11 cellular contexts compared by ENCODE assay signal in genomic region chr1:108050911-108051624, GRCh38.
DNase-seq lines count a peak whose midpoint lies in the region; ATAC-seq, FAIRE-seq and TF ChIP-seq lines count a peak whose summit lies in the region.
"Had no signal": no experiment of that assay in that cellular context is flagged by ENCODE, and none has a peak within 500 bp of the region (broad histone marks: within the 10 kb centered on the region; RNA-seq: fewer than 3 reads in every experiment).

No MANE protein-coding gene starts in this region.

- DNase-seq in activated naive CD4-positive, alpha-beta T cell treated with anti-CD3 and anti-CD28 coated beads, Interleukin-2, amount 50 U/mL, for 72 hours (ENCODE audit: low spot score in 2 of 2), result no peak
- no peak for DNase-seq in activated naive CD4-positive, alpha-beta T cell treated with anti-CD3 and anti-CD28 coated beads, Interleukin-2, amount 10 ng/mL, durations not matched to agents 7 days and 5 days
- no peak for DNase-seq in body of pancreas
- peak; percentile 9 for DNase-seq in medulla oblongata (ENCODE audit: extremely low spot score)
- no peak for DNase-seq in upper lobe of left lung
- DNase-seq in GF-D8 (lab: John Stamatoyannopoulos, UW), result no peak
- DNase-seq in RCC 7860 (ENCODE audit: low spot score), result no peak
- no peak for DNase-seq in D721Med (ENCODE audit: insufficient read length, low spot score)
- DNase-seq: activated effector memory CD4-positive, alpha-beta T cell treated with Interleukin-2 at 50 U/mL for 16 hours; BE2C; NCI-H446 treated with DMSO at 0.1 percent for 48 hours had no signal

- intact Hi-C loops in body of pancreas (cut with DNase I), result no loop called here

- peaks cover 0 to 5% of the 10 kb centered on the region in 2 donors for H3K9me3 Mint-ChIP-seq in activated naive CD4-positive, alpha-beta T cell treated with anti-CD3 and anti-CD28 coated beads, Interleukin-2, amount 50 U/mL, for 72 hours
- peaks cover 2% of the 10 kb centered on the region for H3K9me3 Mint-ChIP-seq in activated naive CD4-positive, alpha-beta T cell treated with anti-CD3 and anti-CD28 coated beads, Interleukin-2, amount 10 ng/mL, durations not matched to agents 7 days and 5 days

- CTCF ChIA-PET in activated naive CD4-positive, alpha-beta T cell treated with anti-CD3 and anti-CD28 coated beads, Interleukin-2, amount 10 ng/mL, durations not matched to agents 7 days and 5 days (lab: Charles Lee), result interaction anchor here (1.7 kb wide), 1 partner anchor 74 kb away, joined by 4 read pairs; no protein-coding TSS in a partner anchor

- ATAC-seq in activated naive CD4-positive, alpha-beta T cell treated with anti-CD3 and anti-CD28 coated beads, Interleukin-2, amount 50 U/mL, for 72 hours, result peak; percentile 81 to 87
- peak; percentile 28 for ATAC-seq in body of pancreas
- ATAC-seq in upper lobe of left lung (ENCODE audit: low FRiP score in 2 of 2), result peak; percentile 7 to 46

- H3K4me1 Mint-ChIP-seq in activated naive CD4-positive, alpha-beta T cell treated with anti-CD3 and anti-CD28 coated beads, Interleukin-2, amount 10 ng/mL, durations not matched to agents 7 days and 5 days, result no peaks in the 10 kb centered on the region

- H3K27ac Mint-ChIP-seq in activated naive CD4-positive, alpha-beta T cell treated with anti-CD3 and anti-CD28 coated beads, Interleukin-2, amount 50 U/mL, for 72 hours, result no peak overlapping the region
- H3K27ac Mint-ChIP-seq in activated naive CD4-positive, alpha-beta T cell treated with anti-CD3 and anti-CD28 coated beads, Interleukin-2, amount 10 ng/mL, durations not matched to agents 7 days and 5 days, result no peak overlapping the region

- TF ChIP-seq CTCF in body of pancreas (IDR thresholded peaks at IDR 0.05), result no peak
- TF ChIP-seq CTCF in upper lobe of left lung (IDR thresholded peaks at IDR 0.05), result no peak
- TF ChIP-seq CTCF in D721Med (IDR thresholded peaks at IDR 0.05; ENCODE audit: insufficient read depth, missing control alignments), result no peak

- no peak for FAIRE-seq in RCC 7860 (lab: Jason Lieb, UNC)
- FAIRE-seq in D721Med (lab: Jason Lieb, UNC), result no peak

- H3K27me3 ChIP-seq in body of pancreas, result no peaks in the 10 kb centered on the region
- no peaks in the 10 kb centered on the region for H3K27me3 ChIP-seq in upper lobe of left lung
- H3K27me3 ChIP-seq: BE2C had no signal

- H3K27ac ChIP-seq in body of pancreas (peak overlapping the region in 1 of 4 donors; percentile 47), upper lobe of left lung (peak overlapping the region in 3 of 4 donors; percentile 58 to 76 (median 75))

- WGBS in body of pancreas, 2 donors, result 47 to 73% methylated on average over 5 of the region's 5 CpGs
- WGBS in upper lobe of left lung, 2 donors, result 35 to 39% methylated on average over 5 of the region's 5 CpGs

- H3K36me3 Mint-ChIP-seq in activated naive CD4-positive, alpha-beta T cell treated with anti-CD3 and anti-CD28 coated beads, Interleukin-2, amount 50 U/mL, for 72 hours, result no peaks in the 10 kb centered on the region
- no peaks in the 10 kb centered on the region for H3K36me3 Mint-ChIP-seq in activated naive CD4-positive, alpha-beta T cell treated with anti-CD3 and anti-CD28 coated beads, Interleukin-2, amount 10 ng/mL, durations not matched to agents 7 days and 5 days

- peaks cover 7% of the 10 kb centered on the region for H3K4me1 ChIP-seq in body of pancreas
- H3K4me1 ChIP-seq in upper lobe of left lung, result peaks cover 16 to 48% (median 33%) of the 10 kb centered on the region in 4 donors
- H3K4me1 ChIP-seq: BE2C had no signal

- no peak overlapping the region for H3K4me3 Mint-ChIP-seq in activated naive CD4-positive, alpha-beta T cell treated with anti-CD3 and anti-CD28 coated beads, Interleukin-2, amount 10 ng/mL, durations not matched to agents 7 days and 5 days

- TF ChIP-seq EP300 in upper lobe of left lung (IDR thresholded peaks at IDR 0.05), result peak in 2 of 4 donors; percentile 58 to 73

- H3K9me3 ChIP-seq in body of pancreas (no peaks in the 10 kb centered on the region), upper lobe of left lung (no peaks in the 10 kb centered on the region)
- H3K9me3 ChIP-seq: BE2C had no signal

- peaks cover 5% of the 10 kb centered on the region for H3K27me3 Mint-ChIP-seq in activated naive CD4-positive, alpha-beta T cell treated with anti-CD3 and anti-CD28 coated beads, Interleukin-2, amount 10 ng/mL, durations not matched to agents 7 days and 5 days

- H3K4me3 ChIP-seq in body of pancreas (no peak overlapping the region), upper lobe of left lung (peak overlapping the region in 3 of 4 donors; percentile 4 to 24 (median 10))

- H3K36me3 ChIP-seq in body of pancreas (replicated peaks in 1 of 2; ENCODE audit: insufficient read depth in 1 of 2, low read depth in 2 of 2) (no peaks in the 10 kb centered on the region), upper lobe of left lung (no peaks in the 10 kb centered on the region)
- H3K36me3 ChIP-seq: BE2C had no signal

- no peak for TF ChIP-seq POLR2A in body of pancreas (IDR thresholded peaks at IDR 0.05)
- TF ChIP-seq POLR2A in upper lobe of left lung (IDR thresholded peaks at IDR 0.05), result no peak

Comparison
In these comparisons a context has a peak if more than half of its experiments do, and no peak if none do; other contexts are left out.
1. ATAC-seq: peak in every context shown above with its lines; median percentile 84 in activated naive CD4-positive, alpha-beta T cell treated with anti-CD3 and anti-CD28 coated beads, Interleukin-2, amount 50 U/mL, for 72 hours; 28 in body of pancreas; 26 in upper lobe of left lung.
2. H3K4me3 ChIP-seq: peak in upper lobe of left lung (3 of 4); none in body of pancreas (0 of 2).